Comparison of ENCODE assay signal across 23 cellular contexts in genomic region chr9:71383308-71383707, GRCh38.
DNase-seq lines count a peak whose midpoint lies in the region; TF ChIP-seq lines count a peak whose summit lies in the region.
"Had no signal": no experiment of that assay in that cellular context is flagged by ENCODE, and none has a peak within 500 bp of the region (broad histone marks: within the 10 kb centered on the region; RNA-seq: fewer than 3 reads in every experiment).

No MANE protein-coding gene starts in this region.

- H3K4me1 Mint-ChIP-seq in endodermal cell: no peaks in the 10 kb centered on the region

- H3K27ac Mint-ChIP-seq in endodermal cell: no peak overlapping the region
- H3K27ac Mint-ChIP-seq: CD4-positive, alpha-beta T cell had no signal

- no peaks in the 10 kb centered on the region for H4K20me1 ChIP-seq in neural cell (ENCODE audit: insufficient read depth)
- H4K20me1 ChIP-seq: BLaER1 had no signal

- no peaks in the 10 kb centered on the region for H3K9me3 Mint-ChIP-seq in endodermal cell
- H3K9me3 Mint-ChIP-seq: CD4-positive, alpha-beta T cell had no signal

- DNase-seq in DMS 273 (lab: John Stamatoyannopoulos, UW; ENCODE audit: unreplicated experiment) (peak; percentile 29), DMS 273 treated with DMSO at 0.1 percent for 48 hours (lab: John Stamatoyannopoulos, UW) (no peak), H7 (peak; percentile 13), endodermal cell (peak; percentile 42), NOMO-1 treated with DMSO at 0.1 percent for 48 hours (lab: John Stamatoyannopoulos, UW; ENCODE audit: unreplicated experiment) (no peak), esophagus squamous epithelium (lab: John Stamatoyannopoulos, UW) (no peak), amygdala (lab: John Stamatoyannopoulos, UW) (no peak)
- DNase-seq: ACHN; CD4-positive, alpha-beta T cell; COR-L47; DMS153; Kasumi-1; MG63; NCI-H1048; NCI-H1436 treated with DMSO at 0.1 percent for 48 hours; NCI-H1930; NCI-H226; NCI-H510A treated with DMSO at 0.1 percent for 48 hours; NCI-H748 treated with DMSO at 0.1 percent for 48 hours had no signal

- TF ChIP-seq POLR2A in esophagus squamous epithelium (IDR thresholded peaks at IDR 0.05): no peak

- H2AFZ ChIP-seq in neural cell (ENCODE audit: low read depth, low read length): peak overlapping the region; percentile 21

- intact Hi-C loops in esophagus squamous epithelium (cut with DNase I): no loop called here

- H3K9ac ChIP-seq in endodermal cell (ENCODE audit: extremely low read depth, low read length, poor library complexity, severe bottlenecking) (no peak overlapping the region), neural cell (ENCODE audit: low read length) (no peak overlapping the region)
- H3K9ac ChIP-seq: BLaER1 had no signal

- H3K9me3 ChIP-seq in endodermal cell (ENCODE audit: control insufficient read depth, low read length) (no peaks in the 10 kb centered on the region), neural cell (ENCODE audit: low read length) (no peaks in the 10 kb centered on the region), esophagus squamous epithelium (no peaks in the 10 kb centered on the region)
- H3K9me3 ChIP-seq: BLaER1, MG63, SJSA1 had no signal

- H3K36me3 Mint-ChIP-seq in endodermal cell (ENCODE audit: low read depth): no peaks in the 10 kb centered on the region

- H3K27me3 ChIP-seq in H7 (ENCODE audit: control insufficient read depth, insufficient read depth, low read length): no peaks in the 10 kb centered on the region
- no peaks in the 10 kb centered on the region for H3K27me3 ChIP-seq in endodermal cell (ENCODE audit: control insufficient read depth, insufficient read depth, low read length, poor library complexity, severe bottlenecking)
- no peaks in the 10 kb centered on the region for H3K27me3 ChIP-seq in neural cell (ENCODE audit: insufficient read depth, low read depth, low read length)
- H3K27me3 ChIP-seq in esophagus squamous epithelium: no peaks in the 10 kb centered on the region
- H3K27me3 ChIP-seq: BLaER1, MG63, SJSA1 had no signal

- no peak overlapping the region for H3K4me3 Mint-ChIP-seq in endodermal cell
- H3K4me3 Mint-ChIP-seq: CD4-positive, alpha-beta T cell had no signal

- TF ChIP-seq CTCF in endodermal cell (conservative IDR thresholded peaks at IDR 0.05): no peak
- TF ChIP-seq CTCF in neural cell (IDR thresholded peaks at IDR 0.05; ENCODE audit: poor library complexity, severe bottlenecking): no peak
- TF ChIP-seq CTCF in esophagus squamous epithelium (IDR thresholded peaks at IDR 0.05): no peak

- no peaks in the 10 kb centered on the region for H3K36me3 ChIP-seq in H7 (replicated peaks; ENCODE audit: control insufficient read depth, insufficient read depth, low read length)
- no peaks in the 10 kb centered on the region for H3K36me3 ChIP-seq in endodermal cell (ENCODE audit: control insufficient read depth, insufficient read depth, low read length)
- H3K36me3 ChIP-seq in neural cell (ENCODE audit: insufficient read depth, low read length): no peaks in the 10 kb centered on the region
- no peaks in the 10 kb centered on the region for H3K36me3 ChIP-seq in esophagus squamous epithelium
- H3K36me3 ChIP-seq: BLaER1, MG63, SJSA1 had no signal

- H3K27ac ChIP-seq in endodermal cell (ENCODE audit: low read depth, low read length) (peak overlapping the region; percentile 45), neural cell (ENCODE audit: low read length) (no peak overlapping the region), esophagus squamous epithelium (no peak overlapping the region)
- H3K27ac ChIP-seq: 22Rv1, BLaER1, SJSA1 had no signal

- no peak for TF ChIP-seq EP300 in neural cell (conservative IDR thresholded peaks at IDR 0.05; ENCODE audit: poor library complexity, severe bottlenecking)

- H3K27me3 Mint-ChIP-seq in endodermal cell (ENCODE audit: insufficient read depth): no peaks in the 10 kb centered on the region
- H3K27me3 Mint-ChIP-seq: CD4-positive, alpha-beta T cell had no signal

- H3K4me1 ChIP-seq in endodermal cell (ENCODE audit: control insufficient read depth, insufficient read depth, low read length): no peaks in the 10 kb centered on the region
- no peaks in the 10 kb centered on the region for H3K4me1 ChIP-seq in esophagus squamous epithelium
- H3K4me1 ChIP-seq: SJSA1 had no signal

- H3K9me2 ChIP-seq in neural cell (ENCODE audit: insufficient read depth, low read length): no peaks in the 10 kb centered on the region

- no peak overlapping the region for H3K4me2 ChIP-seq in neural cell (ENCODE audit: low read length)
- H3K4me2 ChIP-seq: BLaER1 had no signal

- H3K4me3 ChIP-seq in H7 (ENCODE audit: insufficient read depth, low read depth, low read length) (no peak overlapping the region), endodermal cell (ENCODE audit: low read length) (no peak overlapping the region), neural cell (ENCODE audit: low read length) (no peak overlapping the region), esophagus squamous epithelium (no peak overlapping the region)
- H3K4me3 ChIP-seq: BLaER1, MG63, SJSA1 had no signal

- no peaks in the 10 kb centered on the region for H3K79me2 ChIP-seq in neural cell (replicated peaks; ENCODE audit: insufficient read depth, low read length)

- no peak for TF ChIP-seq RAD21 in neural cell (conservative IDR thresholded peaks at IDR 0.05)

- no peaks in the 10 kb centered on the region for H3F3A ChIP-seq in neural cell (ENCODE audit: insufficient read depth, low read length, poor library complexity, severe bottlenecking)

TF ChIP-seq in neural cell, 6 proteins besides CTCF, POLR2A, EP300 and RAD21:
- no peak for TF ChIP-seq MXI1 (conservative IDR thresholded peaks at IDR 0.05; ENCODE audit: poor library complexity, severe bottlenecking)
- no peak for TF ChIP-seq EZH2 (IDR thresholded peaks at IDR 0.05; ENCODE audit: borderline replicate concordance, insufficient read depth, low read length, poor library complexity, severe bottlenecking)
- TF ChIP-seq POLR2AphosphoS5 (IDR thresholded peaks at IDR 0.05): no peak
- no peak for TF ChIP-seq SMC3 (conservative IDR thresholded peaks at IDR 0.05; ENCODE audit: poor library complexity)
- TF ChIP-seq TAF1 (IDR thresholded peaks at IDR 0.05; ENCODE audit: low read depth): no peak
- no peak for TF ChIP-seq REST (IDR thresholded peaks at IDR 0.05; ENCODE audit: borderline replicate concordance)
TF ChIP-seq in neural cell: peak in this region for 0.

Comparison
In these comparisons a context has a peak if more than half of its experiments do, and no peak if none do; other contexts are left out.
1. DNase-seq: peak in DMS 273 (single experiment), H7 (single experiment) and endodermal cell (single experiment); none in DMS 273 treated with DMSO at 0.1 percent for 48 hours (single experiment), NOMO-1 treated with DMSO at 0.1 percent for 48 hours (single experiment), esophagus squamous epithelium (single experiment) and amygdala (0 of 56).